ENCODE assay signal across 1 cellular context in genomic region chr1:16178596-16179497, GRCh38.
TF ChIP-seq lines count a peak whose summit lies in the region.

No MANE protein-coding gene starts in this region.

TF ChIP-seq in HepG2, 621 proteins besides CTCF, POLR2A, EP300 and RAD21 (continued from another document):
- TF ChIP-seq IRF1 (CRISPR knock-in tag; IDR thresholded peaks at IDR 0.05; ENCODE audit: low read depth) (no peak), ZNF556 (CRISPR knock-in tag; IDR thresholded peaks at IDR 0.05; ENCODE audit: borderline replicate concordance) (peak; percentile 94), GABPA (IDR thresholded peaks at IDR 0.05; ENCODE audit: low read depth, low read length) (peak; percentile 38; the same call in 1 of the 2 replicates), GABPA (CRISPR knock-in tag; IDR thresholded peaks at IDR 0.05; ENCODE audit: low read depth) (peak; percentile 89), ZNF232 (CRISPR knock-in tag; IDR thresholded peaks at IDR 0.05; ENCODE audit: borderline replicate concordance) (no peak), ZNF776 (CRISPR knock-in tag; IDR thresholded peaks at IDR 0.05) (no peak), ZBTB39 (CRISPR knock-in tag; IDR thresholded peaks at IDR 0.05) (no peak), IRX3 (CRISPR knock-in tag; IDR thresholded peaks at IDR 0.05; ENCODE audit: borderline replicate concordance, low read depth) (no peak), ZNF33B (CRISPR knock-in tag; IDR thresholded peaks at IDR 0.05) (peak; percentile 37; the same call in 1 of the 2 replicates), AGO2 (optimal IDR thresholded peaks at IDR 0.05; ENCODE audit: low read depth, low read length) (no peak), KDM5B (CRISPR knock-in tag; IDR thresholded peaks at IDR 0.05; ENCODE audit: borderline replicate concordance) (peak; percentile 34; the same call in 1 of the 2 replicates), ZNF256 (CRISPR knock-in tag; conservative IDR thresholded peaks at IDR 0.05) (0 out of 2 replicates have a peak, but pooled peaks have one; percentile 36), MZF1 (CRISPR knock-in tag; IDR thresholded peaks at IDR 0.05; ENCODE audit: borderline replicate concordance) (no peak), FOXA1 (IDR thresholded peaks at IDR 0.05) (no peak), FOXA1 (CRISPR knock-in tag; IDR thresholded peaks at IDR 0.05) (peak; percentile 65), TRIM22 (IDR thresholded peaks at IDR 0.05) (no peak), RBM39 (IDR thresholded peaks at IDR 0.05; ENCODE audit: low read depth, low read length, poor library complexity, severe bottlenecking) (no peak), HMG20B (CRISPR knock-in tag; conservative IDR thresholded peaks at IDR 0.05) (no peak; the same call in 1 of the 2 replicates), GPN1 (CRISPR knock-in tag; IDR thresholded peaks at IDR 0.05; ENCODE audit: borderline replicate concordance) (no peak), CREB3 (CRISPR knock-in tag; IDR thresholded peaks at IDR 0.05) (no peak), ARNTL (CRISPR knock-in tag; IDR thresholded peaks at IDR 0.05) (peak; percentile 75), ZNF83 (CRISPR knock-in tag; IDR thresholded peaks at IDR 0.05; ENCODE audit: borderline replicate concordance) (no peak), RNF2 (conservative IDR thresholded peaks at IDR 0.05; ENCODE audit: low read depth) (0 out of 2 replicates have a peak, but pooled peaks have one; percentile 14), KAT2B (IDR thresholded peaks at IDR 0.05; ENCODE audit: borderline replicate concordance, low read depth, low read length) (no peak), HBP1 (CRISPR knock-in tag; IDR thresholded peaks at IDR 0.05; ENCODE audit: low read depth) (0 out of 2 replicates have a peak, but pooled peaks have one; percentile 68), ZBTB33 (CRISPR knock-in tag; IDR thresholded peaks at IDR 0.05) (no peak), FOXC1 (CRISPR knock-in tag; IDR thresholded peaks at IDR 0.05; ENCODE audit: borderline replicate concordance) (peak; percentile 29; the same call in 1 of the 2 replicates), GFI1 (CRISPR knock-in tag; IDR thresholded peaks at IDR 0.05; ENCODE audit: borderline replicate concordance) (0 out of 2 replicates have a peak, but pooled peaks have one; percentile 7), ZNF3 (CRISPR knock-in tag; IDR thresholded peaks at IDR 0.05) (peak; percentile 66; the same call in 1 of the 2 replicates), ZNF275 (CRISPR knock-in tag; IDR thresholded peaks at IDR 0.05; ENCODE audit: borderline replicate concordance) (no peak), POLR2AphosphoS5 (IDR thresholded peaks at IDR 0.05; ENCODE audit: low read depth, low read length) (peak; percentile 65), ZNF567 (CRISPR knock-in tag; IDR thresholded peaks at IDR 0.05; ENCODE audit: borderline replicate concordance) (no peak), ZNF782 (CRISPR knock-in tag; IDR thresholded peaks at IDR 0.05; ENCODE audit: borderline replicate concordance) (peak; percentile 60; the same call in 1 of the 2 replicates), ELK4 (CRISPR knock-in tag; IDR thresholded peaks at IDR 0.05; ENCODE audit: borderline replicate concordance) (no peak), IRF2 (CRISPR knock-in tag; IDR thresholded peaks at IDR 0.05) (peak; percentile 16; the same call in 1 of the 2 replicates), ZNF777 (CRISPR knock-in tag; IDR thresholded peaks at IDR 0.05) (no peak), ZNF121 (CRISPR knock-in tag; IDR thresholded peaks at IDR 0.05) (no peak), TRIM24 (CRISPR knock-in tag; IDR thresholded peaks at IDR 0.05) (no peak), GMEB1 (CRISPR knock-in tag; IDR thresholded peaks at IDR 0.05; ENCODE audit: borderline replicate concordance) (peak; percentile 49; the same call in 1 of the 2 replicates), ZNF260 (CRISPR knock-in tag; IDR thresholded peaks at IDR 0.05; ENCODE audit: borderline replicate concordance, low read depth) (no peak), CAMTA2 (CRISPR knock-in tag; IDR thresholded peaks at IDR 0.05; ENCODE audit: borderline replicate concordance) (no peak), ZBTB7A (CRISPR knock-in tag; IDR thresholded peaks at IDR 0.05) (0 out of 2 replicates have a peak, but pooled peaks have one; percentile 32), GLI4 (CRISPR knock-in tag; IDR thresholded peaks at IDR 0.05; ENCODE audit: borderline replicate concordance) (peak; percentile 36; the same call in 1 of the 2 replicates), CHD4 (IDR thresholded peaks at IDR 0.05; ENCODE audit: borderline replicate concordance, low read length) (peak; percentile 99), ARID2 (CRISPR knock-in tag; IDR thresholded peaks at IDR 0.05; ENCODE audit: borderline replicate concordance) (0 out of 2 replicates have a peak, but pooled peaks have one; percentile 43), DMTF1 (CRISPR knock-in tag; IDR thresholded peaks at IDR 0.05) (0 out of 2 replicates have a peak, but pooled peaks have one; percentile 65)
